ENCODE assay signal across 1 cellular context in the genomic region with DNA sequence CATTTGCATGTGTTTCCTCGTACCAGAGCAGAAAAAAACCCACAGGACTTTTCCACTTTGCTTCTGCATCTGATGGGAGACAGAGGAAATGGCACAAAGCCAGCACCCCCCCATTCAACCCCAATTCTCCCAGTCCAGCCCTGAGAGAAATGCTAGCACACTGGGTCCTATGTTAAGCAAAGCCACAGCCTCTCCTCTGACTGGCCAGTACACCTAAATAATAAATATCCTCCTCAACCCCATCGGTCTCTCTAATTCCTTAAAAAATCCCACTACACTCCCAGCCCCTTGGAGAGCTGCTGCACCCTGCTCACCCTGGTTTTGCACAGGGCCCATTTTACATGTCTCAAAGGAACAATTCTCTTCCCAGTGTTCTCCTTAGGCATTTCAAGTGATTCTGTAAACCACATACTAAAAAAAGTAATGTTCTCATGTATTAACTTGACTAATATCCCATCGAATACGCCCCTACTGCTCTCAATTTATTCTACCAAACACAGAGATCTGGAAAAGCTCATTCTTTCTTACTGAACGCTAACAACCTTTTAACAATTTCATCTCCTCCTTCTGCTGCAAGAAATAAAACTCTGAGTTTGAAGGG.
TF ChIP-seq lines count a peak whose summit lies in the region.

No MANE protein-coding gene starts in this region.

TF ChIP-seq in HepG2, 621 proteins besides CTCF, POLR2A, EP300 and RAD21:
- TF ChIP-seq ZNF496 (CRISPR knock-in tag; IDR thresholded peaks at IDR 0.05; ENCODE audit: insufficient replicate concordance) = no peak
- peak; percentile 12; the same call in 1 of the 2 replicates for TF ChIP-seq NFIC (IDR thresholded peaks at IDR 0.05; ENCODE audit: low read length)
- TF ChIP-seq, protein P1, sequence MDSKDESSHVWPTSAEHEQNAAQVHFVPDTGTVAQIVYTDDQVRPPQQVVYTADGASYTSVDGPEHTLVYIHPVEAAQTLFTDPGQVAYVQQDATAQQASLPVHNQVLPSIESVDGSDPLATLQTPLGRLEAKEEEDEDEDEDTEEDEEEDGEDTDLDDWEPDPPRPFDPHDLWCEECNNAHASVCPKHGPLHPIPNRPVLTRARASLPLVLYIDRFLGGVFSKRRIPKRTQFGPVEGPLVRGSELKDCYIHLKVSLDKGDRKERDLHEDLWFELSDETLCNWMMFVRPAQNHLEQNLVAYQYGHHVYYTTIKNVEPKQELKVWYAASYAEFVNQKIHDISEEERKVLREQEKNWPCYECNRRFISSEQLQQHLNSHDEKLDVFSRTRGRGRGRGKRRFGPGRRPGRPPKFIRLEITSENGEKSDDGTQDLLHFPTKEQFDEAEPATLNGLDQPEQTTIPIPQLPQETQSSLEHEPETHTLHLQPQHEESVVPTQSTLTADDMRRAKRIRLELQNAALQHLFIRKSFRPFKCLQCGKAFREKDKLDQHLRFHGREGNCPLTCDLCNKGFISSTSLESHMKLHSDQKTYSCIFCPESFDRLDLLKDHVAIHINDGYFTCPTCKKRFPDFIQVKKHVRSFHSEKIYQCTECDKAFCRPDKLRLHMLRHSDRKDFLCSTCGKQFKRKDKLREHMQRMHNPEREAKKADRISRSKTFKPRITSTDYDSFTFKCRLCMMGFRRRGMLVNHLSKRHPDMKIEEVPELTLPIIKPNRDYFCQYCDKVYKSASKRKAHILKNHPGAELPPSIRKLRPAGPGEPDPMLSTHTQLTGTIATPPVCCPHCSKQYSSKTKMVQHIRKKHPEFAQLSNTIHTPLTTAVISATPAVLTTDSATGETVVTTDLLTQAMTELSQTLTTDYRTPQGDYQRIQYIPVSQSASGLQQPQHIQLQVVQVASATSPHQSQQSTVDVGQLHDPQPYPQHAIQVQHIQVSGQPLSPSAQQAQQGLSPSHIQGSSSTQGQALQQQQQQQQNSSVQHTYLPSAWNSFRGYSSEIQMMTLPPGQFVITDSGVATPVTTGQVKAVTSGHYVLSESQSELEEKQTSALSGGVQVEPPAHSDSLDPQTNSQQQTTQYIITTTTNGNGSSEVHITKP (CRISPR knock-in tag; IDR thresholded peaks at IDR 0.05; ENCODE audit: low read depth) = peak; percentile 76; the same call in 1 of the 2 replicates
TF ChIP-seq in HepG2: peak in this region for 2.
